ENCODE assay signal across 10 cellular contexts in genomic region chr5:72427488-72428437, GRCh38.
DNase-seq lines count a peak whose midpoint lies in the region; ATAC-seq and TF ChIP-seq lines count a peak whose summit lies in the region.
"Had no signal": no experiment of that assay in that cellular context is flagged by ENCODE, and none has a peak within 500 bp of the region (broad histone marks: within the 10 kb centered on the region; RNA-seq: fewer than 3 reads in every experiment).

No MANE protein-coding gene starts in this region.

- H3K27ac ChIP-seq in tibial nerve = peak overlapping the region in 3 of 4 donors; percentile 30 to 72 (median 60)
- H3K27ac ChIP-seq in CD8-positive, alpha-beta T cell (ENCODE audit: low read depth, low read length) = no peak overlapping the region
- H3K27ac ChIP-seq: parathyroid adenoma had no signal

- ATAC-seq in GM18870 (IDR thresholded peaks at IDR 0.05; ENCODE audit: unreplicated experiment) = no peak
- ATAC-seq in CD8-positive, alpha-beta T cell = no peak

- TF ChIP-seq CTCF in chondrocyte (IDR thresholded peaks at IDR 0.05) (no peak), kidney epithelial cell (IDR thresholded peaks at IDR 0.05; ENCODE audit: insufficient read depth, low read length, poor library complexity, severe bottlenecking) (no peak), tibial nerve (IDR thresholded peaks at IDR 0.05) (no peak)
- TF ChIP-seq CTCF in CD8-positive, alpha-beta T cell (IDR thresholded peaks at IDR 0.05) = no peak

- H3K4me1 Mint-ChIP-seq in chondrocyte (ENCODE audit: low read depth) = peaks cover 22% of the 10 kb centered on the region
- H3K4me1 Mint-ChIP-seq in CD8-positive, alpha-beta T cell (ENCODE audit: low read depth) = no peaks in the 10 kb centered on the region

- POLR2A ChIA-PET in CD8-positive, alpha-beta T cell (lab: Charles Lee) = no interaction called here

- WGBS in tibial nerve, 2 donors = 30 to 49% methylated on average over 6 of the region's 6 CpGs

- H3K4me3 ChIP-seq in H7 (ENCODE audit: insufficient read depth, low read depth, low read length) (no peak overlapping the region), kidney epithelial cell (ENCODE audit: low read depth, low read length) (no peak overlapping the region), tibial nerve (no peak overlapping the region)
- H3K4me3 ChIP-seq in CD8-positive, alpha-beta T cell (ENCODE audit: low read depth, low read length) = no peak overlapping the region

- CTCF ChIA-PET in CD8-positive, alpha-beta T cell (lab: Charles Lee) = no interaction called here

- intact Hi-C loops in CD8-positive, alpha-beta T cell (cut with DNase I, micrococcal nuclease) = no loop called here

- peak in 1 of 2 donors; percentile 7 for TF ChIP-seq EP300 in tibial nerve (IDR thresholded peaks at IDR 0.05)

- no peaks in the 10 kb centered on the region for H3K9me3 Mint-ChIP-seq in chondrocyte (ENCODE audit: low read depth)
- H3K9me3 Mint-ChIP-seq in CD8-positive, alpha-beta T cell = no peaks in the 10 kb centered on the region
- H3K9me3 Mint-ChIP-seq: T-helper 1 cell treated with Interleukin-12 subunit alpha and Interleukin-12 subunit beta and Interleukin-4 antibody, amounts not matched to agents 30 μg/mL and 1 μg/mL, for 36 hours had no signal

- H3K4me1 ChIP-seq in tibial nerve = peaks cover 0 to 23% (median 12%) of the 10 kb centered on the region in 4 donors
- H3K4me1 ChIP-seq in CD8-positive, alpha-beta T cell (ENCODE audit: insufficient read depth, low read length) = no peaks in the 10 kb centered on the region
- H3K4me1 ChIP-seq: parathyroid adenoma had no signal

- DNase-seq in H7 (peak; percentile 69), chondrocyte (ENCODE audit: low spot score) (no peak), kidney epithelial cell (ENCODE audit: low read depth) (peak; percentile 14), tibial nerve (ENCODE audit: low spot score in 2 of 2) (no peak), NOMO-1 treated with DMSO at 0.1 percent for 48 hours (lab: John Stamatoyannopoulos, UW; ENCODE audit: unreplicated experiment) (no peak)
- no peak for DNase-seq in CD8-positive, alpha-beta T cell
- DNase-seq: GDM1 had no signal

- H3K4me3 Mint-ChIP-seq in chondrocyte (ENCODE audit: unreplicated experiment) = no peak overlapping the region
- no peak overlapping the region for H3K4me3 Mint-ChIP-seq in CD8-positive, alpha-beta T cell
- H3K4me3 Mint-ChIP-seq: T-helper 1 cell treated with Interleukin-12 subunit alpha and Interleukin-12 subunit beta and Interleukin-4 antibody, amounts not matched to agents 30 μg/mL and 1 μg/mL, for 36 hours had no signal

- TF ChIP-seq POLR2A in tibial nerve (IDR thresholded peaks at IDR 0.05) = no peak

- no peaks in the 10 kb centered on the region for H3K27me3 Mint-ChIP-seq in chondrocyte (ENCODE audit: low read depth)
- peaks cover 8% of the 10 kb centered on the region for H3K27me3 Mint-ChIP-seq in CD8-positive, alpha-beta T cell (ENCODE audit: low read depth)

- H3K36me3 ChIP-seq in H7 (replicated peaks; ENCODE audit: control insufficient read depth, insufficient read depth, low read length) (no peaks in the 10 kb centered on the region), kidney epithelial cell (ENCODE audit: control insufficient read depth, insufficient read depth, low read length) (no peaks in the 10 kb centered on the region), tibial nerve (no peaks in the 10 kb centered on the region)
- no peaks in the 10 kb centered on the region for H3K36me3 ChIP-seq in CD8-positive, alpha-beta T cell (ENCODE audit: insufficient read depth, low read length)

- peak overlapping the region; percentile 18 for H3K27ac Mint-ChIP-seq in chondrocyte (ENCODE audit: unreplicated experiment)
- no peak overlapping the region for H3K27ac Mint-ChIP-seq in CD8-positive, alpha-beta T cell
- H3K27ac Mint-ChIP-seq: T-helper 1 cell treated with Interleukin-12 subunit alpha and Interleukin-12 subunit beta and Interleukin-4 antibody, amounts not matched to agents 30 μg/mL and 1 μg/mL, for 36 hours had no signal

- H3K36me3 Mint-ChIP-seq in chondrocyte (ENCODE audit: low read depth) = no peaks in the 10 kb centered on the region
- no peaks in the 10 kb centered on the region for H3K36me3 Mint-ChIP-seq in CD8-positive, alpha-beta T cell

- H3K27me3 ChIP-seq in H7 (ENCODE audit: control insufficient read depth, insufficient read depth, low read length) = no peaks in the 10 kb centered on the region
- H3K27me3 ChIP-seq in kidney epithelial cell (ENCODE audit: control insufficient read depth, insufficient read depth, low read length) = no peaks in the 10 kb centered on the region
- no peaks in the 10 kb centered on the region for H3K27me3 ChIP-seq in tibial nerve
- no peaks in the 10 kb centered on the region for H3K27me3 ChIP-seq in CD8-positive, alpha-beta T cell (ENCODE audit: insufficient read depth, low read length)

- no peaks in the 10 kb centered on the region for H3K9me3 ChIP-seq in tibial nerve
- no peaks in the 10 kb centered on the region for H3K9me3 ChIP-seq in CD8-positive, alpha-beta T cell (ENCODE audit: low read length)

Comparison
In these comparisons a context has a peak if more than half of its experiments do, and no peak if none do; other contexts are left out.
1. DNase-seq: peak in H7 (single experiment) and kidney epithelial cell (single experiment); none in chondrocyte (single experiment), tibial nerve (0 of 2), NOMO-1 treated with DMSO at 0.1 percent for 48 hours (single experiment) and CD8-positive, alpha-beta T cell (0 of 7).